ENCODE assay signal across 23 cellular contexts in the genomic region with DNA sequence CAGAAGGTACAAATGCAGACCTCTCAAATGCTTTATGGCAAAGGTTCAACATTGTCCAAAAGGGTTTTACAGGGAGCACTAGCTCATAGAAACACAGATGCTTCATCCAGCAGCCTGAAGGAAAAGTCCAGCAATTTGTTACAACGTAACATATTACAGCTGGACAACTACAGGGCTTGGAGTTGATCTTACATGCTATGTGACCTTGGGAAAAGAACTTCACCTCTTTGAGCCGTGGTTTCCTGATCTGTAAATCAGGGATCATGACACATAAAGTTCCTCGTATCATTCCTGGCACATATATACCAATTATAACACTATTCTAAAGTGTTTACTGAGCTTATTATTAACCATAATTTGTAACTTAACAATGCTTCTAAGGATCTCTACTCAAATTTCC.
A peak's percentile ranks its signal among the peaks of the same experiment; 100 is the strongest.
DNase-seq lines count a peak whose midpoint lies in the region; ATAC-seq lines count a peak whose summit lies in the region.
"Had no signal": no experiment of that assay in that cellular context is flagged by ENCODE, and none has a peak within 500 bp of the region (broad histone marks: within the 10 kb centered on the region; RNA-seq: fewer than 3 reads in every experiment).

No MANE protein-coding gene starts in this region.

- ATAC-seq in memory B cell (ENCODE audit: low read depth) (no peak), aorta (ENCODE audit: low FRiP score) (no peak)

- peak overlapping the region; percentile 22 for H3K27ac Mint-ChIP-seq in memory B cell
- no peak overlapping the region for H3K27ac Mint-ChIP-seq in activated naive CD4-positive, alpha-beta T cell treated with anti-CD3 and anti-CD28 coated beads for 36 hours
- H3K27ac Mint-ChIP-seq: H9, HFFc6 had no signal

- H3K27me3 ChIP-seq in aorta (ENCODE audit: control insufficient read depth in 1 of 2, insufficient read depth in 2 of 2, low read length in 1 of 2), result no peaks in the 10 kb centered on the region
- H3K27me3 ChIP-seq: BLaER1, SJSA1 had no signal

- peaks cover 4 to 5% of the 10 kb centered on the region in 2 donors for H3K36me3 ChIP-seq in aorta (ENCODE audit: control insufficient read depth in 1 of 2, insufficient read depth in 2 of 2, low read length in 1 of 2)
- H3K36me3 ChIP-seq: SJSA1 had no signal

- intact Hi-C loops in activated naive CD4-positive, alpha-beta T cell treated with anti-CD3 and anti-CD28 coated beads for 36 hours (cut with micrococcal nuclease), result no loop called here
- intact Hi-C loops in aorta (cut with DNase I), result loop anchor here in 1 of 2 donors (10.0 kb wide), 1 partner anchor 82 kb away; the partner anchor contains the start of genes DDIAS and PRCP

- 78 to 85% methylated on average over 3 of the region's 3 CpGs for WGBS in aorta, 2 donors

- no peaks in the 10 kb centered on the region for H3K9me3 ChIP-seq in aorta (ENCODE audit: control insufficient read depth, low read length)
- H3K9me3 ChIP-seq: BLaER1, SJSA1 had no signal

- H3K27me3 Mint-ChIP-seq in memory B cell, result no peaks in the 10 kb centered on the region
- H3K27me3 Mint-ChIP-seq in activated naive CD4-positive, alpha-beta T cell treated with anti-CD3 and anti-CD28 coated beads for 36 hours (ENCODE audit: low read depth), result no peaks in the 10 kb centered on the region
- H3K27me3 Mint-ChIP-seq: CD4-positive, alpha-beta T cell had no signal

- H3K4me3 Mint-ChIP-seq in memory B cell, result no peak overlapping the region
- no peak overlapping the region for H3K4me3 Mint-ChIP-seq in activated naive CD4-positive, alpha-beta T cell treated with anti-CD3 and anti-CD28 coated beads for 36 hours
- H3K4me3 Mint-ChIP-seq: CD4-positive, alpha-beta T cell; H9; HFFc6 had no signal

- H3K4me1 ChIP-seq in aorta (ENCODE audit: control insufficient read depth in 1 of 2, insufficient read depth in 2 of 2, low read length in 2 of 2), result no peaks in the 10 kb centered on the region
- H3K4me1 ChIP-seq: BLaER1, SJSA1 had no signal

- H3K9me3 Mint-ChIP-seq in memory B cell, result no peaks in the 10 kb centered on the region
- H3K9me3 Mint-ChIP-seq in activated naive CD4-positive, alpha-beta T cell treated with anti-CD3 and anti-CD28 coated beads for 36 hours, result no peaks in the 10 kb centered on the region
- H3K9me3 Mint-ChIP-seq: CD4-positive, alpha-beta T cell; H9; HFFc6 had no signal

- H3K27ac ChIP-seq in substantia nigra (ENCODE audit: low read depth, low read length, poor library complexity, severe bottlenecking) (peak overlapping the region; percentile 3), aorta (ENCODE audit: low read depth in 1 of 2, low read length in 2 of 2) (no peak overlapping the region)
- H3K27ac ChIP-seq: BLaER1, KMS-11, PC-9, SJSA1 had no signal

- H3K4me3 ChIP-seq in aorta (ENCODE audit: low read length in 2 of 2), result no peak overlapping the region
- H3K4me3 ChIP-seq: BLaER1, PC-9, SJSA1 had no signal

- CTCF ChIA-PET in activated naive CD4-positive, alpha-beta T cell treated with anti-CD3 and anti-CD28 coated beads for 36 hours (lab: Charles Lee), result interaction anchor here (0.5 to 1.0 kb wide), 2 partner anchors 9 to 105 kb away, joined by 3 read pairs; no protein-coding TSS in a partner anchor

- H3K4me1 Mint-ChIP-seq in memory B cell, result peaks cover 10% of the 10 kb centered on the region
- H3K4me1 Mint-ChIP-seq in activated naive CD4-positive, alpha-beta T cell treated with anti-CD3 and anti-CD28 coated beads for 36 hours (ENCODE audit: low read depth), result peaks cover 25% of the 10 kb centered on the region

- peak; percentile 17 for DNase-seq in HCEC 1CT
- DNase-seq in dermis blood vessel endothelial cell, result peak; percentile 64
- no peak for DNase-seq in memory B cell (ENCODE audit: low spot score in 2 of 2)
- no peak for DNase-seq in substantia nigra (lab: John Stamatoyannopoulos, UW)
- no peak for DNase-seq in activated naive CD4-positive, alpha-beta T cell treated with anti-CD3 and anti-CD28 coated beads for 36 hours
- DNase-seq in aorta, result no peak
- no peak for DNase-seq in stimulated activated CD4-positive, alpha-beta T cell treated with anti-CD3 and anti-CD28 coated beads, Interleukin-4, amount 100 ng/mL, for 1 hour
- DNase-seq: CD4-positive, alpha-beta T cell; H9; HFFc6; IMR-90; MM.1S; NCI-H2029; NCI-H446 treated with DMSO at 0.1 percent for 48 hours; NCI-H526; NCI-H82; NK-92 treated with Interleukin-12 subunit alpha and Interleukin-12 subunit beta, amount 100 ng/mL, for 24 hours; PC-9; Right ventricle myocardium superior; RPMI8226 had no signal

- H3K36me3 Mint-ChIP-seq in memory B cell, result peaks cover 38% of the 10 kb centered on the region
- peaks cover 21% of the 10 kb centered on the region for H3K36me3 Mint-ChIP-seq in activated naive CD4-positive, alpha-beta T cell treated with anti-CD3 and anti-CD28 coated beads for 36 hours (ENCODE audit: low read depth)

Comparison
In these comparisons a context has a peak if more than half of its experiments do, and no peak if none do; other contexts are left out.
1. DNase-seq: peak in HCEC 1CT (single experiment) and dermis blood vessel endothelial cell (single experiment); none in memory B cell (0 of 2), substantia nigra (0 of 49), activated naive CD4-positive, alpha-beta T cell treated with anti-CD3 and anti-CD28 coated beads for 36 hours (single experiment), aorta (0 of 2) and stimulated activated CD4-positive, alpha-beta T cell treated with anti-CD3 and anti-CD28 coated beads, Interleukin-4, amount 100 ng/mL, for 1 hour (single experiment).